1 cellular context compared by ENCODE assay signal in the genomic region with DNA sequence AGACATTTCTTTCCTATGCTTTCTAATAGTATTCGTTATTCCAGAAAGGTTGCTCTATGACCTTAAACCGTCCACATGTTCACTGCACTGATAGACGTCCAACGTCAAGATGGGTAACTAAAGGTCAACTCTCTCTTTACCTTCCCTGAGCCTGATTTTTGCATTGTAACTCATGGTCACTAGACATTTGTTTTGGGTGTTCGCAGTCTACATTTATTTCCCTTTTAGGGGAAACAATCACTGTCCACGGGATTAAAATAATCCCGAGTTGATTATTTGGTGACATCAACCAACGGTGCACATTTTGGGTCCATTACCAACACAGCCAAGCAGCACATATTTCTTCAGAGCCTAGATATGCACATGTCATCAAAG.
TF ChIP-seq lines count a peak whose summit lies in the region.

No MANE protein-coding gene starts in this region.

TF ChIP-seq in GM12878, 131 proteins besides CTCF, POLR2A, EP300 and RAD21 (continued from another document):
- TF ChIP-seq, protein P1, sequence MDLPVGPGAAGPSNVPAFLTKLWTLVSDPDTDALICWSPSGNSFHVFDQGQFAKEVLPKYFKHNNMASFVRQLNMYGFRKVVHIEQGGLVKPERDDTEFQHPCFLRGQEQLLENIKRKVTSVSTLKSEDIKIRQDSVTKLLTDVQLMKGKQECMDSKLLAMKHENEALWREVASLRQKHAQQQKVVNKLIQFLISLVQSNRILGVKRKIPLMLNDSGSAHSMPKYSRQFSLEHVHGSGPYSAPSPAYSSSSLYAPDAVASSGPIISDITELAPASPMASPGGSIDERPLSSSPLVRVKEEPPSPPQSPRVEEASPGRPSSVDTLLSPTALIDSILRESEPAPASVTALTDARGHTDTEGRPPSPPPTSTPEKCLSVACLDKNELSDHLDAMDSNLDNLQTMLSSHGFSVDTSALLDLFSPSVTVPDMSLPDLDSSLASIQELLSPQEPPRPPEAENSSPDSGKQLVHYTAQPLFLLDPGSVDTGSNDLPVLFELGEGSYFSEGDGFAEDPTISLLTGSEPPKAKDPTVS (IDR thresholded peaks at IDR 0.05; ENCODE audit: low read depth, low read length) = no peak
- TF ChIP-seq NBN (IDR thresholded peaks at IDR 0.05) (no peak), RELB (IDR thresholded peaks at IDR 0.05; ENCODE audit: low read depth) (no peak), EZH2 (IDR thresholded peaks at IDR 0.05; ENCODE audit: borderline replicate concordance, control insufficient read depth, low read depth, low read length) (no peak), WRNIP1 (IDR thresholded peaks at IDR 0.05; ENCODE audit: borderline replicate concordance, low read depth, low read length) (no peak), ZBED1 (IDR thresholded peaks at IDR 0.05; ENCODE audit: borderline replicate concordance) (no peak), STAT1 (conservative IDR thresholded peaks at IDR 0.05) (no peak), BHLHE40 (IDR thresholded peaks at IDR 0.05; ENCODE audit: borderline replicate concordance in 1 of 2, low read depth in 2 of 2, low read length in 1 of 2) (no peak), BCL3 (IDR thresholded peaks at IDR 0.05; ENCODE audit: borderline replicate concordance, insufficient read depth, low read depth, low read length, poor library complexity, severe bottlenecking) (no peak), ZNF592 (IDR thresholded peaks at IDR 0.05) (no peak), ZNF384 (IDR thresholded peaks at IDR 0.05; ENCODE audit: borderline replicate concordance, low read depth, low read length) (no peak), TCF12 (IDR thresholded peaks at IDR 0.05; ENCODE audit: low read depth, low read length) (no peak), E2F4 (IDR thresholded peaks at IDR 0.05; ENCODE audit: low read depth, low read length) (no peak), SPI1 (IDR thresholded peaks at IDR 0.05; ENCODE audit: borderline replicate concordance, insufficient read depth, low read depth, low read length) (no peak), RCOR1 (conservative IDR thresholded peaks at IDR 0.05; ENCODE audit: low read depth, low read length) (no peak)
- TF ChIP-seq, protein P2, sequence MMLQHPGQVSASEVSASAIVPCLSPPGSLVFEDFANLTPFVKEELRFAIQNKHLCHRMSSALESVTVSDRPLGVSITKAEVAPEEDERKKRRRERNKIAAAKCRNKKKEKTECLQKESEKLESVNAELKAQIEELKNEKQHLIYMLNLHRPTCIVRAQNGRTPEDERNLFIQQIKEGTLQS (IDR thresholded peaks at IDR 0.05; ENCODE audit: borderline replicate concordance, extremely low read depth, low read depth, low read length) = no peak
